19 cellular contexts compared by ENCODE assay signal in genomic region chr11:98194611-98195010, GRCh38.
"Had no signal": no experiment of that assay in that cellular context is flagged by ENCODE, and none has a peak within 500 bp of the region (broad histone marks: within the 10 kb centered on the region; RNA-seq: fewer than 3 reads in every experiment).

No MANE protein-coding gene starts in this region.

- H3K27me3 ChIP-seq: dorsolateral prefrontal cortex, heart left ventricle, right lobe of liver, tibial artery, upper lobe of left lung, vagina had no signal

- H3K36me3 Mint-ChIP-seq: naive thymus-derived CD4-positive, alpha-beta T cell; stimulated activated effector memory CD8-positive, alpha-beta T cell treated with anti-CD3 and anti-CD28 coated beads, Interleukin-12 subunit alpha, Interleukin-12 subunit beta, amount 100 ng/mL, for 72 hours had no signal

- H3K4me3 ChIP-seq: dorsolateral prefrontal cortex, heart left ventricle, prostate gland, right lobe of liver, tibial artery, upper lobe of left lung, vagina had no signal

- H3K27me3 Mint-ChIP-seq: naive thymus-derived CD4-positive, alpha-beta T cell; stimulated activated naive CD8-positive, alpha-beta T cell treated with anti-CD3 and anti-CD28 coated beads, Interleukin-15, Interleukin-2, amounts not matched to agents 100 ng/mL and 50 ng/mL, for 24 hours had no signal

- H3K36me3 ChIP-seq: heart left ventricle, prostate gland, right lobe of liver, tibial artery, upper lobe of left lung, vagina had no signal

- H3K27ac Mint-ChIP-seq: naive thymus-derived CD4-positive, alpha-beta T cell; nephron progenitor cell; stimulated activated effector memory CD8-positive, alpha-beta T cell treated with anti-CD3 and anti-CD28 coated beads, Interleukin-12 subunit alpha, Interleukin-12 subunit beta, amount 100 ng/mL, for 72 hours; stimulated activated naive CD8-positive, alpha-beta T cell treated with anti-CD3 and anti-CD28 coated beads, Interleukin-15, Interleukin-2, amounts not matched to agents 100 ng/mL and 50 ng/mL, for 24 hours had no signal

- ATAC-seq: esophagus mucosa; heart left ventricle; left lobe of liver; naive thymus-derived CD4-positive, alpha-beta T cell; right lobe of liver; stimulated activated effector memory CD8-positive, alpha-beta T cell treated with anti-CD3 and anti-CD28 coated beads, Interleukin-12 subunit alpha, Interleukin-12 subunit beta, amount 100 ng/mL, for 72 hours had no signal

- H3K4me1 ChIP-seq: heart left ventricle, parathyroid adenoma, prostate gland, right lobe of liver, tibial artery, upper lobe of left lung, vagina had no signal

- H3K4me1 Mint-ChIP-seq: naive thymus-derived CD4-positive, alpha-beta T cell; nephron progenitor cell; stimulated activated effector memory CD8-positive, alpha-beta T cell treated with anti-CD3 and anti-CD28 coated beads, Interleukin-12 subunit alpha, Interleukin-12 subunit beta, amount 100 ng/mL, for 72 hours had no signal

- H3K4me3 Mint-ChIP-seq: naive thymus-derived CD4-positive, alpha-beta T cell; nephron progenitor cell; stimulated activated effector memory CD8-positive, alpha-beta T cell treated with anti-CD3 and anti-CD28 coated beads, Interleukin-12 subunit alpha, Interleukin-12 subunit beta, amount 100 ng/mL, for 72 hours; stimulated activated naive CD8-positive, alpha-beta T cell treated with anti-CD3 and anti-CD28 coated beads, Interleukin-15, Interleukin-2, amounts not matched to agents 100 ng/mL and 50 ng/mL, for 24 hours had no signal

- DNase-seq: dorsolateral prefrontal cortex; effector CD8-positive, alpha-beta T cell; heart left ventricle; hippocampal formation; mammary epithelial cell; naive thymus-derived CD4-positive, alpha-beta T cell; nephron progenitor cell; right lobe of liver; stimulated activated CD4-positive, alpha-beta T cell treated with anti-CD3 and anti-CD28 coated beads, Interleukin-4, amount 100 ng/mL, for 1 hour; stimulated activated CD8-positive, alpha-beta memory T cell treated with anti-CD3 and anti-CD28 coated beads, Interleukin-4, amount 100 ng/mL, for 48 hours; tibial artery; upper lobe of left lung had no signal

- H3K9me3 ChIP-seq: heart left ventricle, prostate gland, right lobe of liver, tibial artery, upper lobe of left lung, vagina had no signal

- H3K27ac ChIP-seq: dorsolateral prefrontal cortex, heart left ventricle, parathyroid adenoma, prostate gland, right lobe of liver, tibial artery, upper lobe of left lung, vagina had no signal

- H3K9me3 Mint-ChIP-seq: nephron progenitor cell; stimulated activated naive CD8-positive, alpha-beta T cell treated with anti-CD3 and anti-CD28 coated beads, Interleukin-15, Interleukin-2, amounts not matched to agents 100 ng/mL and 50 ng/mL, for 24 hours had no signal
